13 cellular contexts compared by ENCODE assay signal in genomic region chr1:178540646-178541045, GRCh38. TPM values are rescaled to one million over a fixed set of nuclear protein-coding genes. Genes with fewer than 3 reads are reported as not detected.
A peak's percentile ranks its signal among the peaks of the same experiment; 100 is the strongest.
DNase-seq lines count a peak whose midpoint lies in the region; ATAC-seq and TF ChIP-seq lines count a peak whose summit lies in the region.
"Had no signal": no experiment of that assay in that cellular context is flagged by ENCODE, and none has a peak within 500 bp of the region (broad histone marks: within the 10 kb centered on the region; RNA-seq: fewer than 3 reads in every experiment).

No MANE protein-coding gene starts in this region.

- ATAC-seq in SK-N-SH treated with all-trans-retinoic acid at 6 μM for 48 hours, result peak; percentile 6; the same call in 1 of the 3 replicates
- no peak for ATAC-seq in HG02884 (IDR thresholded peaks at IDR 0.05; ENCODE audit: unreplicated experiment)

- H3K4me3 ChIP-seq in fibroblast of the aortic adventitia (ENCODE audit: low read depth, low read length), result no peak overlapping the region
- H3K4me3 ChIP-seq: colonic mucosa had no signal

- TF ChIP-seq CTCF in fibroblast of the aortic adventitia (IDR thresholded peaks at IDR 0.05; ENCODE audit: insufficient read depth, low read length), result no peak

- peak; percentile 20 for DNase-seq in activated CD8-positive, alpha-beta memory T cell treated with anti-CD3 and anti-CD28 coated beads, Interleukin-2, amount 50 U/mL, for 48 hours
- no peak for DNase-seq in activated CD8-positive, alpha-beta memory T cell treated with anti-CD3 and anti-CD28 coated beads, Interleukin-2, amount 50 U/mL, for 4 hours
- DNase-seq in fibroblast of the aortic adventitia (ENCODE audit: low read depth) (peak; percentile 62), stromal cell of bone marrow (ENCODE audit: low read depth) (peak; percentile 28), GDM1 (lab: John Stamatoyannopoulos, UW) (no peak), T-helper 9 cell (no peak)
- DNase-seq: 8988T; colonic mucosa; NCI-H2081; stimulated activated CD8-positive, alpha-beta memory T cell treated with anti-CD3 and anti-CD28 coated beads, Interleukin-4, amount 100 ng/mL, for 48 hours had no signal

TF ChIP-seq in SK-N-SH treated with all-trans-retinoic acid at 6 μM for 48 hours, 23 proteins besides CTCF, POLR2A, EP300 and RAD21:
- no peak for TF ChIP-seq CSRNP3 (CRISPR knock-in tag; IDR thresholded peaks at IDR 0.05)
- no peak for TF ChIP-seq ZFP30 (CRISPR knock-in tag; IDR thresholded peaks at IDR 0.05)

RNA-seq across cellular contexts. Expression of gene TEX35, which starts 27.7 kb away (rescaled TPM):
- total RNA-seq in fibroblast of the aortic adventitia (ENCODE audit: low replicate concordance), result not detected in 2 replicates
- total RNA-seq: colonic mucosa, kidney epithelial cell had no signal

RNA-seq across cellular contexts. Expression of gene CLEC20A, which starts 43.9 kb away (rescaled TPM):
- total RNA-seq in fibroblast of the aortic adventitia (ENCODE audit: low replicate concordance), result not detected in 2 replicates
- total RNA-seq: colonic mucosa, kidney epithelial cell had no signal

Comparison
In these comparisons a context has a peak if more than half of its experiments do, and no peak if none do; other contexts are left out.
1. DNase-seq: peak in activated CD8-positive, alpha-beta memory T cell treated with anti-CD3 and anti-CD28 coated beads, Interleukin-2, amount 50 U/mL, for 48 hours (single experiment), fibroblast of the aortic adventitia (single experiment) and stromal cell of bone marrow (single experiment); none in activated CD8-positive, alpha-beta memory T cell treated with anti-CD3 and anti-CD28 coated beads, Interleukin-2, amount 50 U/mL, for 4 hours (single experiment), GDM1 (single experiment) and T-helper 9 cell (single experiment).